In the genomic region with DNA sequence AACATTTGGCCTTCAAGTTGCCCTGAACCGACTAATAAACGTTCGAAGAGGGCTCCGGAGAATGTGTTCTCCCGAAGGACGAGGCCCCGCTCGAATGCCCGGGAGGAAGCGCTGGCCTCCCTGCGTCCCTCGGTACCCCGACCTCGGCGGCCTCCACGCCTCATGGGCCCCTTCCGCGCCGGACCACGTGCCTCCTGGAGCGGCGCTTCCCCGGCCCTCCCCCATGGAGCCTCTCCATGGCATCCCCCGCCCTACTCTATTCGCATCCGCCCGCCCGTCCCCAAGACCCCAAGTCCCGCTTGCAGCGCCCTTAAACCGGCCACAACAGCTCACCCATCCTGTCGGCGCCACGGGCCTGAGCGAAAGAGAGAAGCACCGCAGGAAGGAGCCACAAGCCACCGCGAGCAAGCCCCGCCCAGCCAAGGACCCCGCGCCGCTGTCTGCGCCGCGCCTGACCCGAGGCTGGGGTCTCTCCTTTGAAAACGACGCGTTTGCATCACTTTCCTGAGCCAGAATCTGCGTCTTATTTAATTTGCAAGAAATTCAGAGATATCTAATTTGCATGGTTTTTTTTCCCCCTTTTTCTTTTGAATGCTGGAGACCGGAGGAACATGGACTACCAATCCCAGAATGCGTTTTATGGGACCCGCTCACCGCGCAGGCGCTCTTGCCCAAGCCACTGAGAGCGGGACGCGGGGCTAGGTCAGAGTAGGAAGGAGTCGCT, we compare ENCODE assay signal across 8 cellular contexts. TPM values are rescaled to one million over a fixed set of nuclear protein-coding genes. Genes with fewer than 3 reads are reported as not detected.
DNase-seq lines count a peak whose midpoint lies in the region; ATAC-seq lines count a peak whose summit lies in the region.

A gene (minus strand): TSS at position 368 of the 724 bp plus-strand sequence. CDS start 31 bp downstream, at position 337.

- H3K9me3 ChIP-seq in NT2/D1 (ENCODE audit: insufficient read depth, low read length) (no peaks in the 10 kb centered on the region), mesodermal cell (ENCODE audit: control insufficient read depth, low read length) (no peaks in the 10 kb centered on the region)

- H3K36me3 Mint-ChIP-seq in activated CD8-positive, alpha-beta memory T cell treated with anti-CD3 and anti-CD28 coated beads, Interleukin-2, amount 10 ng/mL, durations not matched to agents 7 days and 5 days, result peaks cover 45% of the 10 kb centered on the region

- WGBS in mesodermal cell (ENCODE audit: insufficient coverage in 2 of 2), 2 experiments, result 0 to 1% methylated on average over 36 to 52 of the region's 60 CpGs

- in situ Hi-C loops in endometrial microvascular endothelial cells (cut with HindIII; ENCODE audit: inconsistent ontology term, low pct_unique_long_range_greater_than_20kb, low sequenced_read_pairs), result no loop called here

- H3K4me3 ChIP-seq in NT2/D1 (ENCODE audit: insufficient read length, low read depth) (peak within 1 kb of the TSS; percentile 92), mesodermal cell (ENCODE audit: extremely low read depth, insufficient read depth, low read length, poor library complexity, severe bottlenecking) (peak within 1 kb of the TSS; percentile 86)

- no peaks in the 10 kb centered on the region for H3K27me3 Mint-ChIP-seq in activated CD8-positive, alpha-beta memory T cell treated with anti-CD3 and anti-CD28 coated beads, Interleukin-2, amount 10 ng/mL, durations not matched to agents 7 days and 5 days

- H3K27me3 ChIP-seq in NT2/D1 (ENCODE audit: insufficient read depth, insufficient read length), result no peaks in the 10 kb centered on the region

- CTCF ChIA-PET in activated CD8-positive, alpha-beta memory T cell treated with anti-CD3 and anti-CD28 coated beads, Interleukin-2, amount 10 ng/mL, durations not matched to agents 7 days and 5 days (lab: Charles Lee), result interaction anchor here (1.0 kb wide), 1 partner anchor 19 kb away, joined by 4 read pairs; no protein-coding TSS in a partner anchor

- peak within 1 kb of the TSS; percentile 97 for H3K27ac Mint-ChIP-seq in activated CD8-positive, alpha-beta memory T cell treated with anti-CD3 and anti-CD28 coated beads, Interleukin-2, amount 10 ng/mL, durations not matched to agents 7 days and 5 days

- ATAC-seq in GM21360 (IDR thresholded peaks at IDR 0.05; ENCODE audit: unreplicated experiment), result peak; percentile 92
- peak; percentile 94 for ATAC-seq in activated CD8-positive, alpha-beta memory T cell treated with anti-CD3 and anti-CD28 coated beads, Interleukin-2, amount 10 ng/mL, durations not matched to agents 7 days and 5 days

- H3K4me1 Mint-ChIP-seq in activated CD8-positive, alpha-beta memory T cell treated with anti-CD3 and anti-CD28 coated beads, Interleukin-2, amount 10 ng/mL, durations not matched to agents 7 days and 5 days, result peaks cover 49% of the 10 kb centered on the region

- peaks cover 2% of the 10 kb centered on the region for H3K4me1 ChIP-seq in NT2/D1 (ENCODE audit: insufficient read depth, insufficient read length)
- peaks cover 4% of the 10 kb centered on the region for H3K4me1 ChIP-seq in mesodermal cell (ENCODE audit: control insufficient read depth, insufficient read depth, low read length, poor library complexity, severe bottlenecking)

- H3K36me3 ChIP-seq in NT2/D1 (ENCODE audit: insufficient read depth, insufficient read length, low read length) (peaks cover 39% of the 10 kb centered on the region), mesodermal cell (ENCODE audit: control insufficient read depth, insufficient read depth, low read length) (peaks cover 42% of the 10 kb centered on the region)

- H3K27ac ChIP-seq in mesodermal cell (ENCODE audit: low read depth, low read length, severe bottlenecking), result peak within 1 kb of the TSS; percentile 95

- DNase-seq in COLO829 (ENCODE audit: low spot score), result peak; percentile 78
- peak; percentile 86 for DNase-seq in HT1080 (ENCODE audit: low read depth)
- peak; percentile 76 for DNase-seq in NT2/D1 (ENCODE audit: low read depth, low spot score)
- DNase-seq in activated CD8-positive, alpha-beta memory T cell treated with anti-CD3 and anti-CD28 coated beads, Interleukin-2, amount 10 ng/mL, durations not matched to agents 7 days and 5 days, result peak; percentile 92
- DNase-seq in stimulated activated CD8-positive, alpha-beta memory T cell treated with anti-CD3 and anti-CD28 coated beads, Interleukin-15, amount 100 ng/mL, for 4 hours (ENCODE audit: low read depth in 2 of 2), result peak; percentile 72 to 80

- peak within 1 kb of the TSS; percentile 95 for H3K9ac ChIP-seq in NT2/D1 (ENCODE audit: insufficient read length, low read depth)

- H3K4me3 Mint-ChIP-seq in activated CD8-positive, alpha-beta memory T cell treated with anti-CD3 and anti-CD28 coated beads, Interleukin-2, amount 10 ng/mL, durations not matched to agents 7 days and 5 days, result peak within 1 kb of the TSS; percentile 86

- no peaks in the 10 kb centered on the region for H3K9me3 Mint-ChIP-seq in activated CD8-positive, alpha-beta memory T cell treated with anti-CD3 and anti-CD28 coated beads, Interleukin-2, amount 10 ng/mL, durations not matched to agents 7 days and 5 days (ENCODE audit: low read depth)

RNA-seq across cellular contexts. Expression of the gene that starts here (rescaled TPM):
- total RNA-seq in HT1080 (2014; rRNA removed; shearing (Covaris generic)), result 2,437 and 3,021 TPM in 2 replicates
- 5,465 and 6,080 TPM in 2 replicates for polyA plus RNA-seq in HT1080 (2015; cell fraction: cytosol; rRNA removed)
- 1,449 and 1,602 TPM in 2 replicates for polyA plus RNA-seq in HT1080 (2015; cell fraction: nucleus; rRNA removed)
- 1,000 to 10,000 TPM; 1,489 to 1,768 TPM for total RNA-seq in activated CD8-positive, alpha-beta memory T cell treated with anti-CD3 and anti-CD28 coated beads, Interleukin-2, amount 10 ng/mL, durations not matched to agents 7 days and 5 days
- 2,458 TPM for total RNA-seq in endometrial microvascular endothelial cells (ENCODE audit: inconsistent ontology term)
- polyA plus RNA-seq in mesodermal cell (2013, experiment 1 of 2), result 2,481 TPM
- polyA plus RNA-seq in mesodermal cell (2013, experiment 2 of 2), result 2,521 TPM

Comparison
In these comparisons a context has a peak if more than half of its experiments do, and no peak if none do; other contexts are left out.
1. Peak in every context shown above with its lines: DNase-seq, ATAC-seq, H3K4me3 ChIP-seq and H3K27ac ChIP-seq.